Comparison of ENCODE assay signal across 13 cellular contexts in genomic region chrX:44596277-44596676, GRCh38. TPM values are rescaled to one million over a fixed set of nuclear protein-coding genes. Genes with fewer than 3 reads are reported as not detected.
DNase-seq lines count a peak whose midpoint lies in the region; ATAC-seq and TF ChIP-seq lines count a peak whose summit lies in the region.
"Had no signal": no experiment of that assay in that cellular context is flagged by ENCODE, and none has a peak within 500 bp of the region (broad histone marks: within the 10 kb centered on the region; RNA-seq: fewer than 3 reads in every experiment).

No MANE protein-coding gene starts in this region.

- no peaks in the 10 kb centered on the region for H4K20me1 ChIP-seq in Karpas-422 (ENCODE audit: insufficient read depth, low read depth, low read length)

- H3K27me3 ChIP-seq in Karpas-422 (ENCODE audit: low read length), result no peaks in the 10 kb centered on the region
- H3K27me3 ChIP-seq: MG63, stomach had no signal

- no peak for TF ChIP-seq CTCF in GM12864 (IDR thresholded peaks at IDR 0.05; ENCODE audit: low read depth, low read length, missing control alignments)

- intact Hi-C loops in left cardiac atrium (cut with DNase I), result no loop called here

- no peak overlapping the region for H2AFZ ChIP-seq in Karpas-422 (ENCODE audit: low read length)

- ATAC-seq in GM19395 (IDR thresholded peaks at IDR 0.05; ENCODE audit: unreplicated experiment) (peak; percentile 99), HG02885 (IDR thresholded peaks at IDR 0.05; ENCODE audit: poor library complexity, unreplicated experiment) (peak; percentile 99), left cardiac atrium (no peak)
- ATAC-seq: natural killer cell treated with Interleukin-12 subunit alpha and Interleukin-12 subunit beta and Interleukin-15 and Interleukin-18, amount 100 ng/mL, for 72 hours; PC-3 had no signal

- no peaks in the 10 kb centered on the region for H3K9me3 ChIP-seq in Karpas-422 (ENCODE audit: low read length)
- H3K9me3 ChIP-seq: MG63 had no signal

- no peaks in the 10 kb centered on the region for H3K4me1 ChIP-seq in Karpas-422 (ENCODE audit: low read length)
- H3K4me1 ChIP-seq: stomach had no signal

- H3K4me2 ChIP-seq in Karpas-422 (ENCODE audit: low read depth, low read length, poor library complexity, severe bottlenecking), result no peak overlapping the region

- H3K27ac ChIP-seq in Karpas-422 (ENCODE audit: low read length), result no peak overlapping the region
- H3K27ac ChIP-seq: epithelial cell of prostate, stomach had no signal

- no peaks in the 10 kb centered on the region for H3K9me2 ChIP-seq in Karpas-422 (replicated peaks; ENCODE audit: insufficient read depth, low read length)

- peak; percentile 33 for DNase-seq in GM12864 (ENCODE audit: low read depth)
- DNase-seq in Karpas-422, result peak; percentile 40
- no peak for DNase-seq in left cardiac atrium
- DNase-seq in middle frontal gyrus (ENCODE audit: extremely low spot score, low spot score), result no peak
- DNase-seq in SW 1271 (lab: John Stamatoyannopoulos, UW), result no peak
- DNase-seq in NCI-H187 treated with DMSO at 0.1 percent for 48 hours (lab: John Stamatoyannopoulos, UW), result no peak
- DNase-seq: MG63, PC-3, stomach had no signal

- no peak overlapping the region for H3K9ac ChIP-seq in Karpas-422 (ENCODE audit: low read length)

- H3K79me2 ChIP-seq in Karpas-422 (ENCODE audit: low read length), result no peaks in the 10 kb centered on the region

- no peak overlapping the region for H3K4me3 ChIP-seq in GM12864 (ENCODE audit: low read depth, low read length)
- no peak overlapping the region for H3K4me3 ChIP-seq in Karpas-422 (ENCODE audit: low read length)
- H3K4me3 ChIP-seq: MG63, stomach had no signal

- no peaks in the 10 kb centered on the region for H3K36me3 ChIP-seq in Karpas-422 (ENCODE audit: insufficient read depth, low read length)
- H3K36me3 ChIP-seq: MG63, stomach had no signal

RNA-seq across cellular contexts. Expression of gene FUNDC1, which starts 53.6 kb away (rescaled TPM):
- total RNA-seq in Karpas-422 (2014; rRNA removed; shearing (Covaris generic); ENCODE audit: low replicate concordance), result 28.5 and 34.9 TPM in 2 replicates
- 10 to 100 TPM; 18.9 to 21.0 TPM for total RNA-seq in left cardiac atrium

Comparison
In these comparisons a context has a peak if more than half of its experiments do, and no peak if none do; other contexts are left out.
1. DNase-seq: peak in GM12864 (single experiment) and Karpas-422 (single experiment); none in left cardiac atrium (single experiment), middle frontal gyrus (single experiment), SW 1271 (0 of 2) and NCI-H187 treated with DMSO at 0.1 percent for 48 hours (single experiment).
2. ATAC-seq: peak in GM19395 (single experiment) and HG02885 (single experiment); none in left cardiac atrium (0 of 2).